Comparison of ENCODE assay signal across 8 cellular contexts in genomic region chr2:238202326-238203103, GRCh38. TPM values are rescaled to one million over a fixed set of nuclear protein-coding genes. Genes with fewer than 3 reads are reported as not detected.
DNase-seq lines count a peak whose midpoint lies in the region; ATAC-seq and TF ChIP-seq lines count a peak whose summit lies in the region.

No MANE protein-coding gene starts in this region.

- H3K27me3 ChIP-seq in heart left ventricle, result no peaks in the 10 kb centered on the region
- H3K27me3 ChIP-seq in mononuclear cell (ENCODE audit: insufficient read depth, low read length), result no peaks in the 10 kb centered on the region

- DNase-seq in heart left ventricle, result no peak
- no peak for DNase-seq in Right ventricle myocardium inferior (ENCODE audit: missing footprints)
- DNase-seq in OCI-LY7 (ENCODE audit: low spot score), result peak; percentile 48
- peak; percentile 45 for DNase-seq in choroid plexus epithelial cell (ENCODE audit: low read depth)
- no peak for DNase-seq in omental fat pad (ENCODE audit: low spot score)
- DNase-seq in ureter (ENCODE audit: low spot score), result no peak

- no TSS peak for BruUV-seq in OCI-LY7 (replicated peaks; lab: Mats Ljungman, UMichigan)

- peaks cover 42% of the 10 kb centered on the region for H4K20me1 ChIP-seq in OCI-LY7 (ENCODE audit: insufficient read depth, low read length)

- peak overlapping the region; percentile 8; the same call in 1 of the 2 replicates for H2AFZ ChIP-seq in OCI-LY7 (ENCODE audit: low read length)

- H3K4me1 ChIP-seq in heart left ventricle, result peaks cover 0 to 56% (median 32%) of the 10 kb centered on the region in 12 donors
- peaks cover 39% of the 10 kb centered on the region for H3K4me1 ChIP-seq in OCI-LY7 (ENCODE audit: insufficient read depth, low read length, poor library complexity, severe bottlenecking)
- H3K4me1 ChIP-seq in mononuclear cell (ENCODE audit: insufficient read depth, low read length), result peaks cover 44% of the 10 kb centered on the region

- H3K4me2 ChIP-seq in OCI-LY7 (ENCODE audit: low read length), result peak overlapping the region; percentile 97

- POLR2A ChIA-PET in OCI-LY7 (lab: Charles Lee), result interaction anchor here (0.8 to 1.2 kb wide), 2 partner anchors 9 to 94 kb away, joined by 3 to 5 read pairs; no protein-coding TSS in a partner anchor

- no peaks in the 10 kb centered on the region for H3K9me3 ChIP-seq in heart left ventricle
- H3K9me3 ChIP-seq in OCI-LY7 (ENCODE audit: low read length), result no peaks in the 10 kb centered on the region
- no peaks in the 10 kb centered on the region for H3K9me3 ChIP-seq in mononuclear cell (ENCODE audit: low read depth, low read length)

- H3K4me3 ChIP-seq in heart left ventricle (peak overlapping the region; percentile 64 to 94 (median 74)), OCI-LY7 (ENCODE audit: low read depth, low read length, poor library complexity, severe bottlenecking) (peak overlapping the region; percentile 96), choroid plexus epithelial cell (ENCODE audit: low read depth, low read length) (peak overlapping the region; percentile 75), mononuclear cell (ENCODE audit: low read length) (peak overlapping the region; percentile 86)

- TF ChIP-seq CTCF in heart left ventricle (IDR thresholded peaks at IDR 0.05) (no peak), OCI-LY7 (conservative IDR thresholded peaks at IDR 0.05; ENCODE audit: low read length) (no peak), choroid plexus epithelial cell (conservative IDR thresholded peaks at IDR 0.05; ENCODE audit: low read depth, low read length) (no peak), omental fat pad (IDR thresholded peaks at IDR 0.05) (no peak)

- CTCF ChIA-PET in OCI-LY7 (lab: Charles Lee; ENCODE audit: unreplicated experiment), result interaction anchor here (0.8 kb wide), 1 partner anchor 14 kb away, joined by 3 read pairs; no protein-coding TSS in a partner anchor

- no peaks in the 10 kb centered on the region for H3K36me3 ChIP-seq in heart left ventricle
- H3K36me3 ChIP-seq in OCI-LY7 (ENCODE audit: insufficient read depth, low read length), result peaks cover 42% of the 10 kb centered on the region

- H3K9me2 ChIP-seq in OCI-LY7 (ENCODE audit: insufficient read depth, low read length), result no peaks in the 10 kb centered on the region

- intact Hi-C loops in heart left ventricle (cut with DNase I) (loop anchor here in 2 of 10 donors (5.0 kb wide), 2 partner anchors 35 to 40 kb away; partner anchors contain the start of gene HES6 (in 1 of the 2)), Right ventricle myocardium inferior (cut with DNase I) (loop anchor here (2.0 kb wide), 2 partner anchors 40 to 142 kb away; partner anchors contain the start of gene SCLY), OCI-LY7 (cut with micrococcal nuclease; ENCODE audit: unreplicated experiment) (no loop called here)

- H3K79me2 ChIP-seq in OCI-LY7 (ENCODE audit: insufficient read depth, low read depth, low read length), result peaks cover 56% of the 10 kb centered on the region

- H3K27ac ChIP-seq in heart left ventricle, result peak overlapping the region; percentile 90 to 97 (median 92)
- H3K27ac ChIP-seq in OCI-LY7 (ENCODE audit: low read depth, low read length, poor library complexity, severe bottlenecking), result peak overlapping the region; percentile 56

- ATAC-seq in heart left ventricle, result no peak
- ATAC-seq in Right ventricle myocardium inferior, result no peak
- no peak for ATAC-seq in omental fat pad (ENCODE audit: low FRiP score)
- ATAC-seq in HG03097 (IDR thresholded peaks at IDR 0.05; ENCODE audit: low FRiP score, unreplicated experiment), result no peak

- WGBS in heart left ventricle, 4 donors, result 9 to 11% (median 11%) methylated on average over 30 of the region's 30 CpGs

- TF ChIP-seq POLR2A in heart left ventricle (IDR thresholded peaks at IDR 0.05), result no peak

RNA-seq across cellular contexts. Expression of gene ILKAP, which starts 1.0 kb away (rescaled TPM):
- 10 to 100 TPM; 12.4 to 27.7 (median 23.4) TPM for total RNA-seq in heart left ventricle
- polyA plus RNA-seq in heart left ventricle, result 10 to 100 TPM; 33.7 to 41.7 TPM
- 26.2 TPM for total RNA-seq in Right ventricle myocardium inferior
- 33.1 and 36.7 TPM in 2 replicates for total RNA-seq in OCI-LY7 (2014; rRNA removed; shearing (Covaris generic))
- 57.3 and 61.8 TPM in 2 replicates for total RNA-seq in OCI-LY7 (2022)
- 66.5 TPM for total RNA-seq in mononuclear cell
- total RNA-seq in omental fat pad, result 10 to 100 TPM; 20.2 to 51.8 (median 29.7) TPM
- total RNA-seq in ureter, result 67.4 TPM

RNA-seq across cellular contexts. Expression of gene HES6, which starts 37.3 kb away (rescaled TPM):
- 1 to 10 TPM in 8 of 9 donors, under 1 TPM in 1; 0.45 to 5.9 (median 2.5) TPM for total RNA-seq in heart left ventricle
- polyA plus RNA-seq in heart left ventricle, result 1 to 10 TPM; 3.7 to 9.1 TPM
- 4.3 TPM for total RNA-seq in Right ventricle myocardium inferior
- 13.1 and 20.5 TPM in 2 replicates for total RNA-seq in OCI-LY7 (2014; rRNA removed; shearing (Covaris generic))
- total RNA-seq in OCI-LY7 (2022), result 10.9 and 13.8 TPM in 2 replicates
- total RNA-seq in mononuclear cell, result 5.4 TPM
- 1 to 10 TPM; 5.3 to 9.1 (median 5.6) TPM for total RNA-seq in omental fat pad
- total RNA-seq in ureter, result 3.4 TPM

RNA-seq across cellular contexts. Expression of gene ERFE, which starts 43.7 kb away (rescaled TPM):
- total RNA-seq in heart left ventricle (1 to 10 TPM in 1 of 9 donors, under 1 TPM in 5, not detected in 3; 0.23 to 1.8 (median 0.65) TPM), Right ventricle myocardium inferior (0.51 TPM), OCI-LY7 (2022) (7.6 and 10.2 TPM in 2 replicates), mononuclear cell (0.10 TPM), omental fat pad (1 to 10 TPM in 2 of 4 donors, not detected in 2; 1.1 to 1.9 TPM), ureter (1.8 TPM)
- polyA plus RNA-seq in heart left ventricle, result under 1 TPM; 0.08 to 0.36 TPM
- total RNA-seq in OCI-LY7 (2014; rRNA removed; shearing (Covaris generic)), result 7.3 and 8.2 TPM in 2 replicates

Comparison
In these comparisons a context has a peak if more than half of its experiments do, and no peak if none do; other contexts are left out.
1. DNase-seq: peak in OCI-LY7 (single experiment) and choroid plexus epithelial cell (single experiment); none in heart left ventricle (0 of 5), Right ventricle myocardium inferior (single experiment), omental fat pad (single experiment) and ureter (single experiment).
2. Peak in every context shown above with its lines, with median percentiles within 50 percentile points of each other: H3K4me3 ChIP-seq.